ENCODE assay signal across 8 cellular contexts in the genomic region with DNA sequence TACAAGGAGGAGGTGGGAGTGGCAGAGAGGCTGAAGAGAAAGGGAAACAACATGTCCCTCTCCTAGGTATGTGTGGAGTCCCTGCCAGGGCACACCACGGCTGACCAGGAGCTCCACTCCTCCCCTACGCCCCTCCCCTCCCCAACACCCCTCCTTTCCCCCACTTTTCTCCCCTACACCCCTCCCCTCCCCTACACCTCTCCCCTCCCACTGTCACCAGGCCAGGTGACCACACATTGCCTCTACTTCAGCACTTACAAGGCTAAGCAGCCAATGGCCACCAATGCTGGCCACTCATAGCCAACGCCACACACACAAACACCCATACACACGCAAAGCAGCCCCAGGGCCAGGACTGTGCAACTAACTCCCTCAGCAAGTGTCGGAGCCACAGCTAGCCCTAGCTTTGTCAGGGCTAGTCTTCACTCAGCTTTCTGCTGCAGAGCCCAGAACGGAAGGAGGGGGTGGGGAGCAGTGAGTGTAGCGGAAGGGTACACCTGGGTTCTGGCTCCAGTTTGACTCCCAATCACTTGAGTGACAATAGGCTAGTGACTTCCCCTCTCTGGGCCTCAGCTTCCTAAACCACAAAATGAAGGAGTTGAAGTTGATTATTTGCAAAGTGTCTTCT. TPM values are rescaled to one million over a fixed set of nuclear protein-coding genes. Genes with fewer than 3 reads are reported as not detected.
DNase-seq lines count a peak whose midpoint lies in the region; ATAC-seq, FAIRE-seq and TF ChIP-seq lines count a peak whose summit lies in the region.

No MANE protein-coding gene starts in this region.

- CTCF ChIA-PET in K562 (lab: Yijun Ruan, JAX; ENCODE audit: low intra/inter-chr PET ratio), result no interaction called here

- H3K27me3 Mint-ChIP-seq in T-helper 2 cell treated with Interferon-gamma antibody and Interleukin-4, amounts not matched to agents 5 μg/mL and 100 μg/mL, for 36 hours (ENCODE audit: low read depth), result peaks cover 21% of the 10 kb centered on the region

- H3K36me3 ChIP-seq in GM06990 (ENCODE audit: control insufficient read depth, insufficient read depth, low read length) (no peaks in the 10 kb centered on the region), K562 (ENCODE audit: control insufficient read depth, insufficient read depth, low read length) (peaks cover 46% of the 10 kb centered on the region), brain microvascular endothelial cell (replicated peaks) (peaks cover 12% of the 10 kb centered on the region)

- H3K9me3 Mint-ChIP-seq in T-helper 2 cell treated with Interferon-gamma antibody and Interleukin-4, amounts not matched to agents 5 μg/mL and 100 μg/mL, for 36 hours, result no peaks in the 10 kb centered on the region

- TF ChIP-seq CTCF in GM06990 (IDR thresholded peaks at IDR 0.05; ENCODE audit: insufficient read depth, low read length, poor library complexity, severe bottlenecking) (no peak), K562 (IDR thresholded peaks at IDR 0.05 in 2 of 3, conservative IDR thresholded peaks at IDR 0.05 in 1 of 3; ENCODE audit: insufficient read depth in 2 of 3, low read depth in 1 of 3, low read length in 3 of 3) (no peak), brain microvascular endothelial cell (IDR thresholded peaks at IDR 0.05; ENCODE audit: low read depth, low read length, missing control alignments) (no peak)

- TF ChIP-seq EP300 in K562 (IDR thresholded peaks at IDR 0.05; ENCODE audit: low read length), result no peak

- TF ChIP-seq RAD21 in K562 (CRISPR knock-in tag; conservative IDR thresholded peaks at IDR 0.05 in 1 of 2, IDR thresholded peaks at IDR 0.05 in 1 of 2), result no peak

- H3K27me3 ChIP-seq in GM06990 (replicated peaks; ENCODE audit: control insufficient read depth, insufficient read depth, low read length) (no peaks in the 10 kb centered on the region), K562 (ENCODE audit: control insufficient read depth in 2 of 2, insufficient read depth in 2 of 2, low read length in 2 of 2) (no peaks in the 10 kb centered on the region), brain microvascular endothelial cell (replicated peaks) (no peaks in the 10 kb centered on the region)

- peak overlapping the region; percentile 48; the same call in 2 of the 3 replicates for H3K27ac ChIP-seq in K562 (ENCODE audit: extremely low read depth, low read depth, low read length)
- H3K27ac ChIP-seq in brain microvascular endothelial cell, result no peak overlapping the region

- H3K9ac ChIP-seq in K562 (ENCODE audit: insufficient read depth in 1 of 2, low read depth in 2 of 2, low read length in 2 of 2), result peak overlapping the region in 1 of 2 experiments; percentile 83; a peak in 2 of 4 replicates

- POLR2A ChIA-PET in K562 (lab: Yijun Ruan, JAX), result interaction anchor here (0.7 kb wide), 2 partner anchors 9 to 103 kb away, joined by 3 to 4 read pairs; no protein-coding TSS in a partner anchor

- DNase-seq in GM06990 (ENCODE audit: extremely low read depth, insufficient read length), result peak; percentile 57
- DNase-seq in T-helper 2 cell treated with Interferon-gamma antibody and Interleukin-4, amounts not matched to agents 5 μg/mL and 100 μg/mL, for 36 hours (ENCODE audit: low spot score), result no peak
- peak in 3 of 4 experiments; percentile 10 to 51 (median 49) for DNase-seq in K562 (ENCODE audit: extremely low read depth in 1 of 4, low spot score in 3 of 4)
- peak; percentile 24 to 50 for DNase-seq in stimulated activated CD4-positive, alpha-beta T cell treated with anti-CD3 and anti-CD28 coated beads, Interleukin-12 subunit alpha, Interleukin-12 subunit beta, amount 100 ng/mL, for 24 hours (ENCODE audit: low read depth in 2 of 2)
- no peak for DNase-seq in urothelium cell line (ENCODE audit: low spot score)
- no peak for DNase-seq in brain microvascular endothelial cell
- no peak for DNase-seq in midbrain (lab: John Stamatoyannopoulos, UW)
- no peak for DNase-seq in ureter (ENCODE audit: low spot score)

- FAIRE-seq in K562 (lab: Jason Lieb, UNC) (no peak), urothelium cell line (lab: Jason Lieb, UNC) (no peak)

- no peaks in the 10 kb centered on the region for H3K36me3 Mint-ChIP-seq in T-helper 2 cell treated with Interferon-gamma antibody and Interleukin-4, amounts not matched to agents 5 μg/mL and 100 μg/mL, for 36 hours (ENCODE audit: low read depth)

- peak; percentile 37 for ATAC-seq in K562

- 77% methylated on average over 5 of the region's 7 CpGs for WGBS in K562 (ENCODE audit: insufficient coverage, low coverage, missing lambda C conversion rate)

- H3K4me3 ChIP-seq in GM06990 (replicated peaks; ENCODE audit: low read depth, low read length), result peak overlapping the region; percentile 38; the same call in 1 of the 2 replicates
- H3K4me3 ChIP-seq in K562, result no peak overlapping the region
- no peak overlapping the region for H3K4me3 ChIP-seq in brain microvascular endothelial cell (ENCODE audit: low read depth, low read length)

- H3K79me2 ChIP-seq in K562 (ENCODE audit: control insufficient read depth, insufficient read depth, low read length), result peaks cover 92% of the 10 kb centered on the region

- H3K4me2 ChIP-seq in K562 (ENCODE audit: insufficient read depth, low read length), result no peak overlapping the region

- peak overlapping the region; percentile 62 for H3K4me3 Mint-ChIP-seq in T-helper 2 cell treated with Interferon-gamma antibody and Interleukin-4, amounts not matched to agents 5 μg/mL and 100 μg/mL, for 36 hours

- H3K9me3 ChIP-seq in K562 (replicated peaks; ENCODE audit: control insufficient read depth, insufficient read depth, low read depth, low read length), result no peaks in the 10 kb centered on the region

- TF ChIP-seq POLR2A in K562 (conservative IDR thresholded peaks at IDR 0.05), result no peak

- H3K27ac Mint-ChIP-seq in T-helper 2 cell treated with Interferon-gamma antibody and Interleukin-4, amounts not matched to agents 5 μg/mL and 100 μg/mL, for 36 hours, result peak overlapping the region; percentile 67

- H3K4me1 Mint-ChIP-seq in T-helper 2 cell treated with Interferon-gamma antibody and Interleukin-4, amounts not matched to agents 5 μg/mL and 100 μg/mL, for 36 hours (ENCODE audit: low read depth), result peaks cover 11% of the 10 kb centered on the region

- H2AFZ ChIP-seq in K562 (ENCODE audit: low read depth, low read length), result no peak overlapping the region

- H3K4me1 ChIP-seq in K562 (replicated peaks in 1 of 2; ENCODE audit: control insufficient read depth in 2 of 2, insufficient read depth in 2 of 2, low read length in 2 of 2), result peaks cover 25 to 31% of the 10 kb centered on the region in 2 experiments; a peak in 4 of 5 replicates

- no peaks in the 10 kb centered on the region for H3K9me1 ChIP-seq in K562 (ENCODE audit: control insufficient read depth, insufficient read depth, low read length)

- in situ Hi-C loops in K562 (cut with MboI) (no loop called here), brain microvascular endothelial cell (cut with HindIII; ENCODE audit: low pct_ligation_motif_present, low sequenced_read_pairs) (no loop called here)

- intact Hi-C loops in K562 (cut with micrococcal nuclease), result no loop called here

- BruUV-seq in K562 (replicated peaks; lab: Mats Ljungman, UMichigan), result no TSS peak

- H4K20me1 ChIP-seq in K562 (replicated peaks; ENCODE audit: control insufficient read depth, insufficient read depth, low read length), result peaks cover 2% of the 10 kb centered on the region

RNA-seq across cellular contexts. Expression of gene CAVIN1, which starts 8.2 kb away (rescaled TPM):
- 11.6 and 29.3 TPM in 2 replicates for total RNA-seq in K562 (2011; cell fraction: chromatin; rRNA removed; ENCODE audit: low replicate concordance)
- 22.9 and 29.9 TPM in 2 replicates for total RNA-seq in K562 (2011; cell fraction: nucleolus; rRNA removed)
- 18.6 and 22.2 TPM in 2 replicates for total RNA-seq in K562 (2011; cell fraction: nucleoplasm; rRNA removed)
- total RNA-seq in K562 (2014; rRNA removed) (126 and 135 TPM in 2 replicates), K562 (2014; rRNA removed; fragmentation: Illumina TruSeq; extraction: Trizol) (56.1 and 57.8 TPM in 2 replicates), K562 (2015; rRNA removed; fragmentation: Illumina TruSeq; extraction: Trizol) (74.5 and 80.0 TPM in 2 replicates), K562 (2021) (143 and 162 TPM in 2 replicates), ureter (177 TPM)
- polyA plus RNA-seq in K562 (2011; rRNA removed) (44.6 and 60.0 TPM in 2 replicates), K562 (2014; fragmentation: Illumina TruSeq; extraction: Trizol) (77.6 and 93.7 TPM in 2 replicates), K562 (2014; fragmentation: Nextera tagmentation; extraction: Ambion mirVana) (1 to 10 TPM; 6.8 to 8.6 TPM), K562 (2014; rRNA removed) (72.9 and 92.8 TPM in 2 replicates)
- 39.4 and 107 TPM in 2 replicates for polyA plus RNA-seq in K562 (2011; cell fraction: cytosol; rRNA removed)
- polyA plus RNA-seq in K562 (2011; cell fraction: nucleus; rRNA removed), result 8.0 and 16.1 TPM in 2 replicates
- polyA plus RNA-seq in K562 (2012), result 74.3 and 99.4 TPM in 2 replicates
- 34.7 and 64.3 TPM in 2 replicates for polyA minus RNA-seq in K562 (2011; rRNA and poly(A)+ RNA removed)
- polyA minus RNA-seq in K562 (2011; cell fraction: cytosol; rRNA and poly(A)+ RNA removed), result 81.5 and 110 TPM in 2 replicates
- polyA minus RNA-seq in K562 (2011; cell fraction: nucleus; rRNA and poly(A)+ RNA removed), result 9.4 and 9.6 TPM in 2 replicates

RNA-seq across cellular contexts. Expression of gene STAT3, which starts 26.7 kb away (rescaled TPM):
- total RNA-seq in K562 (2011; cell fraction: chromatin; rRNA removed; ENCODE audit: low replicate concordance), result 176 and 210 TPM in 2 replicates
- total RNA-seq in K562 (2011; cell fraction: nucleolus; rRNA removed), result 110 and 117 TPM in 2 replicates
- 145 and 167 TPM in 2 replicates for total RNA-seq in K562 (2011; cell fraction: nucleoplasm; rRNA removed)
- 90.4 and 99.6 TPM in 2 replicates for total RNA-seq in K562 (2014; rRNA removed)
- 108 and 115 TPM in 2 replicates for total RNA-seq in K562 (2014; rRNA removed; fragmentation: Illumina TruSeq; extraction: Trizol)
- 105 and 113 TPM in 2 replicates for total RNA-seq in K562 (2015; rRNA removed; fragmentation: Illumina TruSeq; extraction: Trizol)
- 120 and 133 TPM in 2 replicates for total RNA-seq in K562 (2021)
- polyA plus RNA-seq in K562 (2011; rRNA removed), result 90.0 and 120 TPM in 2 replicates
- polyA plus RNA-seq in K562 (2011; cell fraction: cytosol; rRNA removed), result 83.3 and 125 TPM in 2 replicates
- polyA plus RNA-seq in K562 (2011; cell fraction: nucleus; rRNA removed), result 58.4 and 72.2 TPM in 2 replicates
- polyA plus RNA-seq in K562 (2012), result 160 and 179 TPM in 2 replicates
- polyA plus RNA-seq in K562 (2014; fragmentation: Illumina TruSeq; extraction: Trizol), result 179 and 180 TPM in 2 replicates
- polyA plus RNA-seq in K562 (2014; fragmentation: Nextera tagmentation; extraction: Ambion mirVana), result 100 to 1,000 TPM; 114 to 160 TPM
- 120 and 134 TPM in 2 replicates for polyA plus RNA-seq in K562 (2014; rRNA removed)
- polyA minus RNA-seq in K562 (2011; rRNA and poly(A)+ RNA removed), result 111 and 124 TPM in 2 replicates
- polyA minus RNA-seq in K562 (2011; cell fraction: cytosol; rRNA and poly(A)+ RNA removed), result 68.3 and 70.2 TPM in 2 replicates
- 35.3 and 48.0 TPM in 2 replicates for polyA minus RNA-seq in K562 (2011; cell fraction: nucleus; rRNA and poly(A)+ RNA removed)
- 295 TPM for total RNA-seq in ureter

RNA-seq across cellular contexts. Expression of gene ATP6V0A1, which starts 43.8 kb away (rescaled TPM):
- 998 and 1,046 TPM in 2 replicates for total RNA-seq in K562 (2011; cell fraction: chromatin; rRNA removed; ENCODE audit: low replicate concordance)
- total RNA-seq in K562 (2011; cell fraction: nucleolus; rRNA removed), result 668 and 698 TPM in 2 replicates
- total RNA-seq in K562 (2011; cell fraction: nucleoplasm; rRNA removed), result 746 and 878 TPM in 2 replicates
- total RNA-seq in K562 (2014; rRNA removed) (71.7 and 82.2 TPM in 2 replicates), K562 (2014; rRNA removed; fragmentation: Illumina TruSeq; extraction: Trizol) (75.5 and 89.2 TPM in 2 replicates), K562 (2015; rRNA removed; fragmentation: Illumina TruSeq; extraction: Trizol) (54.9 and 56.1 TPM in 2 replicates), K562 (2021) (127 and 141 TPM in 2 replicates), ureter (67.1 TPM)
- polyA plus RNA-seq in K562 (2011; rRNA removed) (102 and 104 TPM in 2 replicates), K562 (2014; fragmentation: Illumina TruSeq; extraction: Trizol) (143 and 158 TPM in 2 replicates), K562 (2014; fragmentation: Nextera tagmentation; extraction: Ambion mirVana) (10 to 100 TPM; 11.8 to 46.3 TPM), K562 (2014; rRNA removed) (62.7 and 80.3 TPM in 2 replicates)
- polyA plus RNA-seq in K562 (2011; cell fraction: cytosol; rRNA removed), result 101 and 137 TPM in 2 replicates
- polyA plus RNA-seq in K562 (2011; cell fraction: nucleus; rRNA removed), result 300 and 643 TPM in 2 replicates
- 77.1 and 103 TPM in 2 replicates for polyA plus RNA-seq in K562 (2012)
- 165 and 302 TPM in 2 replicates for polyA minus RNA-seq in K562 (2011; rRNA and poly(A)+ RNA removed)
- 41.3 and 104 TPM in 2 replicates for polyA minus RNA-seq in K562 (2011; cell fraction: cytosol; rRNA and poly(A)+ RNA removed)
- polyA minus RNA-seq in K562 (2011; cell fraction: nucleus; rRNA and poly(A)+ RNA removed), result 181 and 232 TPM in 2 replicates

Comparison
In these comparisons a context has a peak if more than half of its experiments do, and no peak if none do; other contexts are left out.
1. DNase-seq: peak in GM06990 (single experiment), K562 (3 of 4) and stimulated activated CD4-positive, alpha-beta T cell treated with anti-CD3 and anti-CD28 coated beads, Interleukin-12 subunit alpha, Interleukin-12 subunit beta, amount 100 ng/mL, for 24 hours (2 of 2); none in T-helper 2 cell treated with Interferon-gamma antibody and Interleukin-4, amounts not matched to agents 5 μg/mL and 100 μg/mL, for 36 hours (single experiment), urothelium cell line (single experiment), brain microvascular endothelial cell (single experiment), midbrain (single experiment) and ureter (single experiment).